9 cellular contexts compared by ENCODE assay signal in the genomic region with DNA sequence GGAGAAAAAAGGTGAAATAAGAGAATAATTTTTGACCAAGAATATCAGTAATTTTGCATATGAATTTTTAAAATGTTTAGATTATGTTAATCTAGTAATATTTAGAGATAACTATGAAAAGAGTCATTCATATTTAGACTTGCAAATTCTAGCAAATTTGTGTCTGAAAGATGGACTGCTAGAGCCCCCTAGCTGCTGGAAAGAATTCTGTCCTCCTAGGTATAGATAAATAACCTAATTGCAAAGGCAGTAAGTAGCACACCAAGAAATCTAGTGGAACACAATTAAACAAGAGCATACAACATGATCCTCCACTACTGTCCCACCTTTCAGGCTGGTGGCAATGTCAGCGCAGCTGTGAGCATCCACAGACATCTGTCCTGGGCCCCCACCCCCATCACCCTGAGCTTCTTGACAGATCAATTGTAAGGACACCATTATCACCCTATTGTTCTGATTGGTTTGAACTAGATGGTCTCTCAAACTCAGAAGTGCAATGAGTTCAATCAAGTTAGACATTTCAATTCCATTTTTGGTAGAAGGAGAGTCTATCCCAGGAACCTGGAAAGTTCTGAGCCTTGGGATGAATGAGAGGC. TPM values are rescaled to one million over a fixed set of nuclear protein-coding genes. Genes with fewer than 3 reads are reported as not detected.
A peak's percentile ranks its signal among the peaks of the same experiment; 100 is the strongest.
DNase-seq lines count a peak whose midpoint lies in the region; ATAC-seq and TF ChIP-seq lines count a peak whose summit lies in the region.
"Had no signal": no experiment of that assay in that cellular context is flagged by ENCODE, and none has a peak within 500 bp of the region (broad histone marks: within the 10 kb centered on the region; RNA-seq: fewer than 3 reads in every experiment).

No MANE protein-coding gene starts in this region.

- intact Hi-C loops in heart right ventricle (cut with DNase I) = loop anchor here (2.0 to 10.0 kb wide), 10 partner anchors 333 to 1113 kb away; no protein-coding TSS in a partner anchor
- intact Hi-C loops in stomach (cut with DNase I; ENCODE audit: low total_unique reads) = no loop called here
- intact Hi-C loops in CD14-positive monocyte (cut with micrococcal nuclease) = no loop called here

- H3K4me3 ChIP-seq in MG63 = no peak overlapping the region
- no peak overlapping the region for H3K4me3 ChIP-seq in heart right ventricle
- H3K4me3 ChIP-seq in stomach = no peak overlapping the region

- peaks cover 10 to 18% (median 18%) of the 10 kb centered on the region in 3 donors for H3K27me3 Mint-ChIP-seq in CD14-positive monocyte (ENCODE audit: low read depth in 3 of 3)

- H3K27ac ChIP-seq in VCaP = no peak overlapping the region
- no peak overlapping the region for H3K27ac ChIP-seq in heart right ventricle
- H3K27ac ChIP-seq in stomach = no peak overlapping the region

- no peak for TF ChIP-seq EP300 in stomach (IDR thresholded peaks at IDR 0.05)

- DNase-seq in NCI-H748 (lab: John Stamatoyannopoulos, UW; ENCODE audit: unreplicated experiment) (peak; percentile 8), NCI-H748 treated with DMSO at 0.1 percent for 48 hours (lab: John Stamatoyannopoulos, UW) (no peak), MG63 (peak; percentile 18), heart right ventricle (peak in 1 of 2 donors; percentile 37), stomach (no peak), CD14-positive monocyte (ENCODE audit: low spot score) (no peak)

- H3K9me3 ChIP-seq in MG63 (no peaks in the 10 kb centered on the region), heart right ventricle (no peaks in the 10 kb centered on the region), stomach (no peaks in the 10 kb centered on the region)

- TF ChIP-seq CTCF in VCaP (conservative IDR thresholded peaks at IDR 0.05) (peak; percentile 76), heart right ventricle (IDR thresholded peaks at IDR 0.05) (peak; percentile 23 to 77 (median 64)), stomach (IDR thresholded peaks at IDR 0.05) (peak in 5 of 7 experiments; percentile 55 to 73 (median 62)), CD14-positive monocyte (IDR thresholded peaks at IDR 0.05) (no peak)

- no peak for TF ChIP-seq POLR2A in stomach (IDR thresholded peaks at IDR 0.05)

- H3K4me1 Mint-ChIP-seq in CD14-positive monocyte = no peaks in the 10 kb centered on the region
- H3K4me1 Mint-ChIP-seq: CD8-positive, alpha-beta memory T cell had no signal

- 21 to 26% methylated on average over 1 of the region's 1 CpG for WGBS in heart right ventricle, 2 donors
- WGBS in stomach, 5 donors = 21 to 33% (median 29%) methylated on average over 1 of the region's 1 CpG

- H3K4me1 ChIP-seq in heart right ventricle (no peaks in the 10 kb centered on the region), stomach (peaks cover 0 to 4% (median 0%) of the 10 kb centered on the region in 4 donors)

- H3K4me3 Mint-ChIP-seq in CD14-positive monocyte = no peak overlapping the region
- H3K4me3 Mint-ChIP-seq: CD8-positive, alpha-beta memory T cell had no signal

- peak in 4 of 8 donors; percentile 25 to 38 (median 32) for ATAC-seq in heart right ventricle
- ATAC-seq in HG03520 (IDR thresholded peaks at IDR 0.05; ENCODE audit: unreplicated experiment) = no peak

- H3K36me3 ChIP-seq in MG63 (no peaks in the 10 kb centered on the region), heart right ventricle (no peaks in the 10 kb centered on the region), stomach (no peaks in the 10 kb centered on the region)

- no peaks in the 10 kb centered on the region for H3K27me3 ChIP-seq in MG63
- H3K27me3 ChIP-seq in heart right ventricle = peaks cover 0 to 17% (median 0%) of the 10 kb centered on the region in 7 donors
- H3K27me3 ChIP-seq in stomach = peaks cover 0 to 14% (median 0%) of the 10 kb centered on the region in 3 donors

- no peaks in the 10 kb centered on the region for H3K9me3 Mint-ChIP-seq in CD14-positive monocyte

- H3K27ac Mint-ChIP-seq in CD14-positive monocyte = no peak overlapping the region
- H3K27ac Mint-ChIP-seq: CD8-positive, alpha-beta memory T cell had no signal

- no peaks in the 10 kb centered on the region for H3K36me3 Mint-ChIP-seq in CD14-positive monocyte
- H3K36me3 Mint-ChIP-seq: CD8-positive, alpha-beta memory T cell had no signal

RNA-seq across cellular contexts. Expression of a gene that starts 15.0 kb away (rescaled TPM):
- total RNA-seq in MG63 (2014; rRNA removed; shearing (Covaris generic); ENCODE audit: low replicate concordance) = 27.6 and 47.6 TPM in 2 replicates
- 1 to 10 TPM in 6 of 10 donors, under 1 TPM in 4; 0.38 to 9.3 (median 2.1) TPM for total RNA-seq in heart right ventricle
- 1 to 10 TPM; 1.3 to 1.6 TPM for polyA plus RNA-seq in heart right ventricle
- 10 to 100 TPM in 2 of 5 donors, 1 to 10 TPM in 2, under 1 TPM in 1; 0.29 to 83.2 (median 6.7) TPM for total RNA-seq in stomach
- polyA plus RNA-seq in stomach = 1 to 10 TPM in 2 of 3 donors, under 1 TPM in 1; 0.81 to 3.9 (median 2.0) TPM
- polyA plus RNA-seq in CD14-positive monocyte = not detected
- total RNA-seq: CD8-positive, alpha-beta memory T cell had no signal
- polyA plus RNA-seq: CD8-positive, alpha-beta memory T cell had no signal

RNA-seq across cellular contexts. Expression of a gene that starts 36.2 kb away (rescaled TPM):
- total RNA-seq in MG63 (2014; rRNA removed; shearing (Covaris generic); ENCODE audit: low replicate concordance) = not detected in 2 replicates
- not detected for total RNA-seq in heart right ventricle
- not detected for polyA plus RNA-seq in heart right ventricle
- total RNA-seq in stomach = not detected
- under 1 TPM in 1 of 3 donors, not detected in 2; 0.50 TPM for polyA plus RNA-seq in stomach
- polyA plus RNA-seq in CD14-positive monocyte = not detected
- total RNA-seq: CD8-positive, alpha-beta memory T cell had no signal
- polyA plus RNA-seq: CD8-positive, alpha-beta memory T cell had no signal

Comparison
In these comparisons a context has a peak if more than half of its experiments do, and no peak if none do; other contexts are left out.
1. DNase-seq: peak in NCI-H748 (single experiment) and MG63 (single experiment); none in NCI-H748 treated with DMSO at 0.1 percent for 48 hours (single experiment), stomach (single experiment) and CD14-positive monocyte (single experiment).
2. intact Hi-C loops: an anchor here in heart right ventricle (2.0 to 10.0 kb wide); none called in stomach and CD14-positive monocyte.